ENCODE assay signal across 1 cellular context in the genomic region with DNA sequence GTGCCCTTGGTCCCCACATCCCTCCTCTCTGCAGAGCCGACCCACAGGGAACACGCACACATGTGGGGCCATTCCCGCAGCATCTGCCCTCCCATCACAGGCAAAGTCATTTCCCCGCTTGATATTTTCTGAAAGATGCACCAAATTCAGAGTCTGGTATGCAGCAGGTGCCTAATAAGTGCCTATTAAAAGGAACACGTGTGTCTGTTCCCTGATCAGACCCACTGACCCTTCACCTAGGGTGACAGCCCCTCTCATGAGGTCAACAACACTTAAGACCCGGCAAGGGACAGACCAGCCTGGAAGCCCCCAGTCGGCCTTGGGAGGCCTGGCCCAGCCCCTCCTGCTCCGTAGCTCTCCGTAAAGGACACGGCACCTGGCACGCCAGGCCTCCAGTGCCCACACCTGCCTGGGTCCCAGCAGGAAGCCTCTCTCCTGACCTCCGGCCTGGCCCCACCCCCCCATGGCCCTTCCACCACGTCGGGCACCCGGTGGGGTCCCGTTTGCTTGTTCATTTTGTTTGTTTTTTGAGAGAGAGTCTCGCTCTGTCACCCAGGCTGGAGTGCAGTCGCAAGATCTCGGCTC.
TF ChIP-seq lines count a peak whose summit lies in the region.

No MANE protein-coding gene starts in this region.

TF ChIP-seq in K562, 482 proteins besides CTCF, POLR2A, EP300 and RAD21:
- TF ChIP-seq, protein P1, sequence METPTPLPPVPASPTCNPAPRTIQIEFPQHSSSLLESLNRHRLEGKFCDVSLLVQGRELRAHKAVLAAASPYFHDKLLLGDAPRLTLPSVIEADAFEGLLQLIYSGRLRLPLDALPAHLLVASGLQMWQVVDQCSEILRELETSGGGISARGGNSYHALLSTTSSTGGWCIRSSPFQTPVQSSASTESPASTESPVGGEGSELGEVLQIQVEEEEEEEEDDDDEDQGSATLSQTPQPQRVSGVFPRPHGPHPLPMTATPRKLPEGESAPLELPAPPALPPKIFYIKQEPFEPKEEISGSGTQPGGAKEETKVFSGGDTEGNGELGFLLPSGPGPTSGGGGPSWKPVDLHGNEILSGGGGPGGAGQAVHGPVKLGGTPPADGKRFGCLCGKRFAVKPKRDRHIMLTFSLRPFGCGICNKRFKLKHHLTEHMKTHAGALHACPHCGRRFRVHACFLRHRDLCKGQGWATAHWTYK (CRISPR knock-in tag; IDR thresholded peaks at IDR 0.05) = no peak
- TF ChIP-seq, protein P2, sequence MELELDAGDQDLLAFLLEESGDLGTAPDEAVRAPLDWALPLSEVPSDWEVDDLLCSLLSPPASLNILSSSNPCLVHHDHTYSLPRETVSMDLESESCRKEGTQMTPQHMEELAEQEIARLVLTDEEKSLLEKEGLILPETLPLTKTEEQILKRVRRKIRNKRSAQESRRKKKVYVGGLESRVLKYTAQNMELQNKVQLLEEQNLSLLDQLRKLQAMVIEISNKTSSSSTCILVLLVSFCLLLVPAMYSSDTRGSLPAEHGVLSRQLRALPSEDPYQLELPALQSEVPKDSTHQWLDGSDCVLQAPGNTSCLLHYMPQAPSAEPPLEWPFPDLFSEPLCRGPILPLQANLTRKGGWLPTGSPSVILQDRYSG (tag; conservative IDR thresholded peaks at IDR 0.05; ENCODE audit: low read depth) = no peak
- no peak for TF ChIP-seq BCLAF1 (IDR thresholded peaks at IDR 0.05; ENCODE audit: borderline replicate concordance in 1 of 2, control insufficient read depth in 1 of 2, low read depth in 2 of 2, low read length in 1 of 2)
- peak; percentile 93 for TF ChIP-seq ZKSCAN8 (CRISPR knock-in tag; IDR thresholded peaks at IDR 0.05)
